ENCODE assay signal across 14 cellular contexts in the genomic region with DNA sequence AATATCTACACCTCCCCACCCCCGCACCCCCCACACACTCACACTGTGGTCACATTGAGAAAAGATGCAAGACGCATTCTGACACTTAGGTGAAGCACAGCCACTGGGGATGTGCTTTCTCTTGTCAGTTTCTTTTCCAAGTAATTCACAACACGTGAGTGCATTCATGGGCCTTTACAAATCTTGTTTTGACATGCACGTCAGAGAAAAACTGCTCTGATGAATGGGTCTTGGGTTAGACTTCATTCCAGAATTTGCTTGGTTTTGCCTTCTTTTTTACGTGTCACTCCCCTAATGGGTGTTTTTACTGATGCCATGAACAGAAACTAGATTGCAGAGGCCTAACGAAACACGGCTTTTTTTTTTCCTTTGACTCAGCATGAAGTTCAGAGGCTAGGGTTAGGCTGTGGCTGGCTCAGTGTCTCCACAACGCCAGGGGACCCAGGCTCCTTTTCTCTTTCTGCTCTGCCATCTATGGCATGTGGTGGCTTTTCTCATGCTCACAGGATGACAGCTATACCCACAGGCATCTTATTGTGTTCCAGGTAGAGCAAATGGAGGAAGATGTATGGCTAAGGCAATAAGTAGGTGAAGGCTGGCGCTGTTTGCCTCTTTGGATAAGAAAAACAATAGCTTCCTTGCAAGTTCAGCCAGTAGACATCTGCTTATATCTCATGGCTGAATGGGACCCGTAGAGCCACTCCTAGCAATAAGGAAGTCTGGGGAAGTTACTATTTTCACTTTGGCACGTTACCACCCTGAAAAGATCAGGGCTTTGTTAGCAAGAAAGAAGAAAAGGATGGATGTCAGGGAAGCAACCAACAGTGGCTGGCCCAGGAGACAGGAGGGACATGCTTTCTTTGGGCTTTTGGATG.
A peak's percentile ranks its signal among the peaks of the same experiment; 100 is the strongest.
DNase-seq lines count a peak whose midpoint lies in the region; ATAC-seq and TF ChIP-seq lines count a peak whose summit lies in the region.
"Had no signal": no experiment of that assay in that cellular context is flagged by ENCODE, and none has a peak within 500 bp of the region (broad histone marks: within the 10 kb centered on the region; RNA-seq: fewer than 3 reads in every experiment).

No MANE protein-coding gene starts in this region.

- H3K27me3 ChIP-seq in heart left ventricle, result no peaks in the 10 kb centered on the region
- H3K27me3 ChIP-seq: right lobe of liver had no signal

- TF ChIP-seq CTCF in GM12864 (IDR thresholded peaks at IDR 0.05; ENCODE audit: low read depth, low read length, missing control alignments) (no peak), heart left ventricle (IDR thresholded peaks at IDR 0.05) (no peak)

- H3K27ac Mint-ChIP-seq in activated CD8-positive, alpha-beta T cell treated with anti-CD3 and anti-CD28 coated beads, Interleukin-2, amount 10 ng/mL, durations not matched to agents 7 days and 5 days, result peak overlapping the region; percentile 20
- H3K27ac Mint-ChIP-seq: CD14-positive monocyte had no signal

- no peak overlapping the region for H3K27ac ChIP-seq in heart left ventricle
- H3K27ac ChIP-seq: right lobe of liver, RWPE1 had no signal

- H3K27me3 Mint-ChIP-seq in activated CD8-positive, alpha-beta T cell treated with anti-CD3 and anti-CD28 coated beads, Interleukin-2, amount 10 ng/mL, durations not matched to agents 7 days and 5 days (ENCODE audit: low read depth), result no peaks in the 10 kb centered on the region

- ATAC-seq in GM19023 (IDR thresholded peaks at IDR 0.05; ENCODE audit: unreplicated experiment) (peak; percentile 75), HG03025 (IDR thresholded peaks at IDR 0.05; ENCODE audit: low FRiP score, unreplicated experiment) (peak; percentile 59), heart left ventricle (no peak)
- ATAC-seq in activated CD8-positive, alpha-beta T cell treated with anti-CD3 and anti-CD28 coated beads, Interleukin-2, amount 10 ng/mL, durations not matched to agents 7 days and 5 days, result no peak
- ATAC-seq: right lobe of liver had no signal

- intact Hi-C loops in heart left ventricle (cut with DNase I), result no loop called here

- H3K36me3 ChIP-seq in heart left ventricle, result no peaks in the 10 kb centered on the region
- H3K36me3 ChIP-seq: right lobe of liver had no signal

- H3K4me3 ChIP-seq in GM12864 (ENCODE audit: low read depth, low read length) (no peak overlapping the region), heart left ventricle (no peak overlapping the region)
- H3K4me3 ChIP-seq: right lobe of liver had no signal

- no peak for TF ChIP-seq POLR2A in heart left ventricle (IDR thresholded peaks at IDR 0.05)

- H3K4me3 Mint-ChIP-seq in activated CD8-positive, alpha-beta T cell treated with anti-CD3 and anti-CD28 coated beads, Interleukin-2, amount 10 ng/mL, durations not matched to agents 7 days and 5 days, result no peak overlapping the region
- H3K4me3 Mint-ChIP-seq: CD14-positive monocyte had no signal

- H3K4me1 Mint-ChIP-seq in activated CD8-positive, alpha-beta T cell treated with anti-CD3 and anti-CD28 coated beads, Interleukin-2, amount 10 ng/mL, durations not matched to agents 7 days and 5 days (ENCODE audit: low read depth), result no peaks in the 10 kb centered on the region
- H3K4me1 Mint-ChIP-seq: CD14-positive monocyte had no signal

- H3K9me3 ChIP-seq in heart left ventricle, result peaks cover 0 to 13% (median 0%) of the 10 kb centered on the region in 12 donors
- H3K9me3 ChIP-seq: right lobe of liver had no signal

- H3K36me3 Mint-ChIP-seq in activated CD8-positive, alpha-beta T cell treated with anti-CD3 and anti-CD28 coated beads, Interleukin-2, amount 10 ng/mL, durations not matched to agents 7 days and 5 days (ENCODE audit: low read depth), result no peaks in the 10 kb centered on the region
- H3K36me3 Mint-ChIP-seq: CD14-positive monocyte had no signal

- POLR2A ChIA-PET in activated CD8-positive, alpha-beta T cell treated with anti-CD3 and anti-CD28 coated beads, Interleukin-2, amount 10 ng/mL, durations not matched to agents 7 days and 5 days (lab: Charles Lee), result no interaction called here

- WGBS in heart left ventricle, 4 donors, result 62 to 68% (median 64%) methylated on average over 11 of the region's 11 CpGs

- CTCF ChIA-PET in activated CD8-positive, alpha-beta T cell treated with anti-CD3 and anti-CD28 coated beads, Interleukin-2, amount 10 ng/mL, durations not matched to agents 7 days and 5 days (lab: Charles Lee), result no interaction called here

- no peaks in the 10 kb centered on the region for H3K4me1 ChIP-seq in heart left ventricle
- H3K4me1 ChIP-seq: right lobe of liver had no signal

- DNase-seq in GM12864 (ENCODE audit: low read depth) (peak; percentile 69), heart left ventricle (no peak), NCI-H1436 treated with DMSO at 0.1 percent for 48 hours (lab: John Stamatoyannopoulos, UW) (no peak), NCI-H524 treated with DMSO at 0.1 percent for 48 hours (lab: John Stamatoyannopoulos, UW) (no peak), NCI-H2227 treated with DMSO at 0.1 percent for 48 hours (lab: John Stamatoyannopoulos, UW) (no peak)
- DNase-seq in activated CD8-positive, alpha-beta T cell treated with anti-CD3 and anti-CD28 coated beads, Interleukin-2, amount 10 ng/mL, durations not matched to agents 7 days and 5 days, result no peak
- DNase-seq: activated naive CD4-positive, alpha-beta T cell; cerebellar nuclear complex; NCI-H446 treated with DMSO at 0.1 percent for 48 hours; right lobe of liver had no signal

- H3K9me3 Mint-ChIP-seq in activated CD8-positive, alpha-beta T cell treated with anti-CD3 and anti-CD28 coated beads, Interleukin-2, amount 10 ng/mL, durations not matched to agents 7 days and 5 days (ENCODE audit: insufficient read depth), result peaks cover 6% of the 10 kb centered on the region

Comparison
In these comparisons a context has a peak if more than half of its experiments do, and no peak if none do; other contexts are left out.
1. ATAC-seq: peak in GM19023 (single experiment) and HG03025 (single experiment); none in activated CD8-positive, alpha-beta T cell treated with anti-CD3 and anti-CD28 coated beads, Interleukin-2, amount 10 ng/mL, durations not matched to agents 7 days and 5 days (single experiment) and heart left ventricle (0 of 4).